Comparison of ENCODE assay signal across 8 cellular contexts in genomic region chr17:17724991-17725852, GRCh38. TPM values are rescaled to one million over a fixed set of nuclear protein-coding genes. Genes with fewer than 3 reads are reported as not detected.
A peak's percentile ranks its signal among the peaks of the same experiment; 100 is the strongest.
DNase-seq lines count a peak whose midpoint lies in the region; ATAC-seq and TF ChIP-seq lines count a peak whose summit lies in the region.

No MANE protein-coding gene starts in this region.

- no peak overlapping the region for H3K27ac ChIP-seq in CD4-positive, alpha-beta T cell (ENCODE audit: low read depth, low read length)

- peaks cover 27% of the 10 kb centered on the region; the same call in 1 of the 2 replicates for H3K36me3 ChIP-seq in Loucy (ENCODE audit: insufficient read depth, low read length)
- no peaks in the 10 kb centered on the region for H3K36me3 ChIP-seq in neuron (ENCODE audit: insufficient read depth, low read length)

- H4K20me1 ChIP-seq in Loucy (ENCODE audit: insufficient read depth, low read length, poor library complexity, severe bottlenecking): peaks cover 79% of the 10 kb centered on the region

- no peaks in the 10 kb centered on the region for H3K9me3 ChIP-seq in CD4-positive, alpha-beta T cell (ENCODE audit: control insufficient read depth, low read length)
- no peaks in the 10 kb centered on the region for H3K9me3 ChIP-seq in Loucy (ENCODE audit: insufficient read depth, low read depth, low read length)
- H3K9me3 ChIP-seq in neuron (ENCODE audit: low read length): no peaks in the 10 kb centered on the region

- peaks cover 100% of the 10 kb centered on the region for H3K79me2 ChIP-seq in Loucy (ENCODE audit: insufficient read depth, low read length)

- peak overlapping the region; percentile 61 for H3K4me2 ChIP-seq in Loucy (ENCODE audit: low read depth, low read length, poor library complexity, severe bottlenecking)

- peaks cover 3% of the 10 kb centered on the region for H3K4me1 ChIP-seq in Loucy (ENCODE audit: insufficient read depth, low read length, poor library complexity, severe bottlenecking)
- H3K4me1 ChIP-seq in neuron (ENCODE audit: insufficient read depth, low read length): peaks cover 70% of the 10 kb centered on the region

- ATAC-seq in CD4-positive, alpha-beta T cell (ENCODE audit: poor library complexity): no peak
- no peak for ATAC-seq in effector memory CD8-positive, alpha-beta T cell (replicated peaks)
- no peak for ATAC-seq in GM18520 (IDR thresholded peaks at IDR 0.05; ENCODE audit: unreplicated experiment)

- H2AFZ ChIP-seq in Loucy (ENCODE audit: low read length) (no peak overlapping the region), neuron (ENCODE audit: low read depth, low read length) (no peak overlapping the region)

- no peaks in the 10 kb centered on the region for H3K9me3 Mint-ChIP-seq in CD4-positive, alpha-beta T cell
- H3K9me3 Mint-ChIP-seq in effector memory CD8-positive, alpha-beta T cell: no peaks in the 10 kb centered on the region

- CTCF ChIA-PET in CD4-positive, alpha-beta T cell (lab: Charles Lee): interaction anchor here (0.6 kb wide), 1 partner anchor 109 kb away, joined by 3 read pairs; no protein-coding TSS in a partner anchor

- no peak overlapping the region for H3K9ac ChIP-seq in Loucy (ENCODE audit: low read depth, low read length, poor library complexity, severe bottlenecking)

- POLR2A ChIA-PET in CD4-positive, alpha-beta T cell (lab: Charles Lee): no interaction called here

- peaks cover 22% of the 10 kb centered on the region for H3K27me3 Mint-ChIP-seq in CD4-positive, alpha-beta T cell
- peaks cover 13 to 32% of the 10 kb centered on the region in 2 donors for H3K27me3 Mint-ChIP-seq in effector memory CD8-positive, alpha-beta T cell

- H3F3A ChIP-seq in Loucy (ENCODE audit: low read depth): no peaks in the 10 kb centered on the region

- H3K9me2 ChIP-seq in Loucy (replicated peaks; ENCODE audit: low read depth, low read length): no peaks in the 10 kb centered on the region

- TF ChIP-seq CTCF in CD4-positive, alpha-beta T cell (IDR thresholded peaks at IDR 0.05): no peak
- no peak for TF ChIP-seq CTCF in Loucy (conservative IDR thresholded peaks at IDR 0.05; ENCODE audit: low read length)

- H3K4me3 ChIP-seq in Loucy (ENCODE audit: low read length, poor library complexity, severe bottlenecking) (peak overlapping the region; percentile 73), neuron (ENCODE audit: low read length) (peak overlapping the region; percentile 62)

- intact Hi-C loops in CD4-positive, alpha-beta T cell (cut with DNase I, micrococcal nuclease): no loop called here

- no peaks in the 10 kb centered on the region for H3K36me3 Mint-ChIP-seq in CD4-positive, alpha-beta T cell (ENCODE audit: low read depth)
- peaks cover 7% of the 10 kb centered on the region for H3K36me3 Mint-ChIP-seq in effector memory CD8-positive, alpha-beta T cell (ENCODE audit: insufficient read depth)

- H3K4me3 Mint-ChIP-seq in CD4-positive, alpha-beta T cell: peak overlapping the region; percentile 64
- H3K4me3 Mint-ChIP-seq in effector memory CD8-positive, alpha-beta T cell: peak overlapping the region; percentile 47 to 50

- H3K27ac Mint-ChIP-seq in CD4-positive, alpha-beta T cell: peak overlapping the region; percentile 87
- H3K27ac Mint-ChIP-seq in effector memory CD8-positive, alpha-beta T cell: peak overlapping the region in 1 of 2 donors; percentile 76

- DNase-seq in CD4-positive, alpha-beta T cell: no peak
- no peak for DNase-seq in effector memory CD8-positive, alpha-beta T cell
- DNase-seq in ureter (ENCODE audit: low spot score) (no peak), activated gamma-delta T cell (lab: John Stamatoyannopoulos, UW) (no peak), NCI-H1930 (lab: John Stamatoyannopoulos, UW) (no peak)

- peaks cover 4% of the 10 kb centered on the region for H3K27me3 ChIP-seq in CD4-positive, alpha-beta T cell (ENCODE audit: control insufficient read depth, insufficient read depth, low read length)
- no peaks in the 10 kb centered on the region for H3K27me3 ChIP-seq in Loucy (ENCODE audit: insufficient read depth, low read length, poor library complexity, severe bottlenecking)
- no peaks in the 10 kb centered on the region for H3K27me3 ChIP-seq in neuron (ENCODE audit: insufficient read depth, low read length)

- peaks cover 48% of the 10 kb centered on the region for H3K4me1 Mint-ChIP-seq in CD4-positive, alpha-beta T cell (ENCODE audit: low read depth)
- peaks cover 29 to 35% of the 10 kb centered on the region in 2 donors for H3K4me1 Mint-ChIP-seq in effector memory CD8-positive, alpha-beta T cell (ENCODE audit: low read depth in 2 of 2)

RNA-seq across cellular contexts. Expression of gene RAI1, which starts 44.0 kb away (rescaled TPM):
- total RNA-seq in CD4-positive, alpha-beta T cell: 10 to 100 TPM; 19.3 to 25.2 TPM
- 117 TPM for total RNA-seq in ureter
